ENCODE assay signal across 12 cellular contexts in genomic region chr4:185566425-185566824, GRCh38. TPM values are rescaled to one million over a fixed set of nuclear protein-coding genes. Genes with fewer than 3 reads are reported as not detected.
DNase-seq lines count a peak whose midpoint lies in the region; ATAC-seq, FAIRE-seq and TF ChIP-seq lines count a peak whose summit lies in the region.
"Had no signal": no experiment of that assay in that cellular context is flagged by ENCODE, and none has a peak within 500 bp of the region (broad histone marks: within the 10 kb centered on the region; RNA-seq: fewer than 3 reads in every experiment).

No MANE protein-coding gene starts in this region.

- no peak for FAIRE-seq in endothelial cell of umbilical vein (lab: Jason Lieb, UNC)
- FAIRE-seq: H54 had no signal

- H3K9ac ChIP-seq in endothelial cell of umbilical vein (replicated peaks; ENCODE audit: extremely low read depth, insufficient read depth, low read length), result peak overlapping the region; percentile 66

- no peaks in the 10 kb centered on the region for H3K36me3 ChIP-seq in endothelial cell of umbilical vein (ENCODE audit: control insufficient read depth in 2 of 2, extremely low read depth in 1 of 2, insufficient read depth in 2 of 2, low read length in 2 of 2)
- H3K36me3 ChIP-seq in vagina, result no peaks in the 10 kb centered on the region

- H3K27me3 ChIP-seq in endothelial cell of umbilical vein (ENCODE audit: control insufficient read depth in 2 of 2, insufficient read depth in 2 of 2, low read length in 2 of 2) (no peaks in the 10 kb centered on the region), vagina (no peaks in the 10 kb centered on the region)

- no TSS peak for BruUV-seq in endothelial cell of umbilical vein (replicated peaks; lab: Mats Ljungman, UMichigan)

- peaks cover 17% of the 10 kb centered on the region for H3K4me1 ChIP-seq in endothelial cell of umbilical vein (ENCODE audit: control insufficient read depth, extremely low read depth, insufficient read depth, low read length)
- no peaks in the 10 kb centered on the region for H3K4me1 ChIP-seq in vagina

- H3K9me3 Mint-ChIP-seq in nephron, result peaks cover 9% of the 10 kb centered on the region

- H3K4me1 Mint-ChIP-seq in nephron, result peaks cover 49% of the 10 kb centered on the region

- H3K27ac Mint-ChIP-seq in nephron, result peak overlapping the region; percentile 90 to 94 (median 94)

- intact Hi-C loops in Right ventricle myocardium inferior (cut with DNase I), result loop anchor here (2.0 kb wide), 1 partner anchor 32 kb away; the partner anchor contains the start of gene PDLIM3
- intact Hi-C loops in cardiac septum (cut with DNase I), result loop anchor here (2.0 to 10.0 kb wide), 2 partner anchors 32 to 172 kb away; partner anchors contain the start of genes ANKRD37, LRP2BP and PDLIM3
- intact Hi-C loops in endothelial cell of umbilical vein (cut with micrococcal nuclease), result loop anchor here (2.0 kb wide), 3 partner anchors 32 to 96 kb away; partner anchors contain the start of genes CCDC110 and PDLIM3
- intact Hi-C loops in vagina (cut with DNase I), result no loop called here

- TF ChIP-seq CTCF in endothelial cell of umbilical vein (IDR thresholded peaks at IDR 0.05; ENCODE audit: extremely low read depth in 1 of 2, insufficient read depth in 1 of 2, low read depth in 1 of 2, low read length in 2 of 2) (no peak), nephron (IDR thresholded peaks at IDR 0.05; ENCODE audit: unreplicated experiment in 3 of 3) (no peak), vagina (IDR thresholded peaks at IDR 0.05) (no peak)

- no peaks in the 10 kb centered on the region for H4K20me1 ChIP-seq in endothelial cell of umbilical vein (replicated peaks; ENCODE audit: control insufficient read depth, extremely low read depth, insufficient read depth, low read length)

- DNase-seq in Right ventricle myocardium inferior (ENCODE audit: missing footprints) (no peak), cardiac septum (ENCODE audit: low spot score) (no peak), endothelial cell of umbilical vein (ENCODE audit: low read depth, low spot score) (no peak), vagina (ENCODE audit: extremely low spot score in 2 of 2) (no peak)
- DNase-seq: activated CD8-positive, alpha-beta memory T cell treated with anti-CD3 and anti-CD28 coated beads, Interleukin-2, amount 50 U/mL, for 48 hours; NCI-H2029 had no signal

- CTCF ChIA-PET in endothelial cell of umbilical vein (lab: Charles Lee), result interaction anchor here (1.2 to 1.8 kb wide), 3 partner anchors 11 to 472 kb away, joined by 3 to 5 read pairs (median 4); no protein-coding TSS in a partner anchor

- H3K9me3 ChIP-seq in endothelial cell of umbilical vein (replicated peaks; ENCODE audit: control insufficient read depth, insufficient read depth, low read length) (no peaks in the 10 kb centered on the region), vagina (no peaks in the 10 kb centered on the region)

- dilution Hi-C loops in endothelial cell of umbilical vein (cut with MboI; ENCODE audit: extremely low pct_ligation_motif_present, low sequenced_read_pairs), result no loop called here

- H3K4me3 ChIP-seq in endothelial cell of umbilical vein (replicated peaks in 1 of 3; ENCODE audit: insufficient read depth in 1 of 3, low read depth in 1 of 3, low read length in 3 of 3), result no peak overlapping the region
- no peak overlapping the region for H3K4me3 ChIP-seq in vagina

- H3K4me3 Mint-ChIP-seq in nephron, result no peak overlapping the region

- TF ChIP-seq POLR2A in endothelial cell of umbilical vein (IDR thresholded peaks at IDR 0.05; ENCODE audit: low read depth, low read length) (no peak), vagina (IDR thresholded peaks at IDR 0.05) (no peak)

- H3K79me2 ChIP-seq in endothelial cell of umbilical vein (ENCODE audit: control insufficient read depth, insufficient read depth, low read length), result no peaks in the 10 kb centered on the region

- H3K4me2 ChIP-seq in endothelial cell of umbilical vein (ENCODE audit: insufficient read depth, low read length), result peak overlapping the region; percentile 10

- ATAC-seq in Right ventricle myocardium inferior, result peak; percentile 59
- no peak for ATAC-seq in GM21723 (IDR thresholded peaks at IDR 0.05; ENCODE audit: unreplicated experiment)
- no peak for ATAC-seq in GM18870 (IDR thresholded peaks at IDR 0.05; ENCODE audit: unreplicated experiment)
- ATAC-seq in HG03039 (IDR thresholded peaks at IDR 0.05; ENCODE audit: unreplicated experiment), result no peak

- H3K27ac ChIP-seq in endothelial cell of umbilical vein (ENCODE audit: insufficient read depth, low read depth, low read length) (peak overlapping the region; percentile 87), vagina (peak overlapping the region; percentile 53)
- H3K27ac ChIP-seq: epithelial cell of prostate had no signal

- no peaks in the 10 kb centered on the region for H3K36me3 Mint-ChIP-seq in nephron (ENCODE audit: low read depth)

- H3K9me1 ChIP-seq in endothelial cell of umbilical vein (replicated peaks; ENCODE audit: control insufficient read depth, extremely low read depth, insufficient read depth, low read length), result no peaks in the 10 kb centered on the region

- POLR2A ChIA-PET in endothelial cell of umbilical vein (lab: Charles Lee), result interaction anchor here (0.7 kb wide), 1 partner anchor 52 kb away, joined by 3 read pairs; no protein-coding TSS in a partner anchor

- peaks cover 9% of the 10 kb centered on the region for H3K27me3 Mint-ChIP-seq in nephron (ENCODE audit: low read depth)

- H2AFZ ChIP-seq in endothelial cell of umbilical vein (ENCODE audit: low read depth, low read length), result peak overlapping the region; percentile 91

TF ChIP-seq in endothelial cell of umbilical vein, 7 proteins besides CTCF, POLR2A, EP300 and RAD21:
- TF ChIP-seq FOS (IDR thresholded peaks at IDR 0.05; ENCODE audit: borderline replicate concordance, insufficient read depth, low read length), result no peak

RNA-seq across cellular contexts. Expression of gene PDLIM3, which starts 31.1 kb away (rescaled TPM):
- 281 TPM for total RNA-seq in Right ventricle myocardium inferior
- total RNA-seq in cardiac septum, result 265 TPM
- 9.7 and 12.2 TPM in 2 replicates for total RNA-seq in endothelial cell of umbilical vein
- polyA plus RNA-seq in endothelial cell of umbilical vein, result 15.3 and 17.6 TPM in 2 replicates
- polyA plus RNA-seq in endothelial cell of umbilical vein (2011; cell fraction: cytosol; rRNA removed), result 13.9 and 15.6 TPM in 2 replicates
- polyA plus RNA-seq in endothelial cell of umbilical vein (2011; cell fraction: nucleus; rRNA removed), result 17.6 and 22.3 TPM in 2 replicates
- polyA plus RNA-seq in endothelial cell of umbilical vein (2012), result 7.0 and 8.4 TPM in 2 replicates
- 15.2 and 18.4 TPM in 2 replicates for polyA minus RNA-seq in endothelial cell of umbilical vein
- 3.5 TPM for polyA minus RNA-seq in endothelial cell of umbilical vein (2011; cell fraction: cytosol; rRNA and poly(A)+ RNA removed)
- 29.0 and 32.3 TPM in 2 replicates for polyA minus RNA-seq in endothelial cell of umbilical vein (2011; cell fraction: nucleus; rRNA and poly(A)+ RNA removed)
- total RNA-seq in vagina, result 148 TPM

Comparison
In these comparisons a context has a peak if more than half of its experiments do, and no peak if none do; other contexts are left out.
1. RNA of gene PDLIM3, which starts 31.1 kb away (total RNA-seq): 281 TPM in Right ventricle myocardium inferior (single experiment), 265 TPM in cardiac septum (single experiment) and 148 TPM in vagina (single experiment); 9.7 to 12.2 TPM in endothelial cell of umbilical vein; every median in the first group is over 10 times any median in the second.